In the genomic region with DNA sequence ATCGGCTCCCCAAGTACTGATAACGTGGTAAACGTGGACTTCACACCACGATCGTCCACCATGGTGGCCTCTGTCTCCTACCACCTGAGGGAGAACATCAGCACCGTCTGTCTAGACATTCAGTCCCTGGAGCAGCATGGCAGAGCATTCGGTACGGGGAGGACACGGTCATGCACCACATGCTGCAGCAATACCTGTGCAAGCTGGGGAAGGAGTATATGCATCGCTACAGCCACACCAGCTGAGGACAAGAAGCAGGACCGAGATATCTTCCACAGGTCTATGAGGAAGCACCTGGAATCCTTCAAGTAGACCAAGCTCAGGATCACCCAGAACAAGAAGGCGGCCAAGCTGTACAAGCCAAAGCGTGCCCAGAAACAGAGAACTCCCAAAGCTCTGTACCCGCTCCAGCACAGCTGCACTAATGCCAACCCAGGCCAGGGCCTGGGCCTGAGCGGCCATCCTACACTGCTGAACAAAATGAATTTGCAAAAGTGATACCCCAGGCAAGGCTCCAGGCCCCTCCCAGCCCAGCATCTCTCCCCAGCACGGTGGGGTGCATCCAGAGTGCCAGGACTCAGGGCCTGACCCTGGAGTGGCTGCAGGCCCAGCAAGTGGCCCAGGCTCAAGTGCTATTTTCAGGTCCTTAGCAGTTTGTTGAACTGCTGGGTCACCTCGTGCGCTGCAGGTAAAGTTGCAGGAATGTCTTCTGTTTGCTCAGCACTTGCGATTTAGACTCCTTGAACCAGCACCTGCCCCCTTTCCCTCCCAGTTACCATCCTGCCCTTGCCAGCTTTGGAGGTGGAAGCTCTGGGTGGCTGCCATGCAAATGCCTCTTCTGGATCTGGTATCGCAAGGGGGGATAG, we compare ENCODE assay signal across 1 cellular context.
TF ChIP-seq lines count a peak whose summit lies in the region.

No MANE protein-coding gene starts in this region.

TF ChIP-seq in K562, 482 proteins besides CTCF, POLR2A, EP300 and RAD21 (continued from another document and continues in another):
- TF ChIP-seq, protein P1, sequence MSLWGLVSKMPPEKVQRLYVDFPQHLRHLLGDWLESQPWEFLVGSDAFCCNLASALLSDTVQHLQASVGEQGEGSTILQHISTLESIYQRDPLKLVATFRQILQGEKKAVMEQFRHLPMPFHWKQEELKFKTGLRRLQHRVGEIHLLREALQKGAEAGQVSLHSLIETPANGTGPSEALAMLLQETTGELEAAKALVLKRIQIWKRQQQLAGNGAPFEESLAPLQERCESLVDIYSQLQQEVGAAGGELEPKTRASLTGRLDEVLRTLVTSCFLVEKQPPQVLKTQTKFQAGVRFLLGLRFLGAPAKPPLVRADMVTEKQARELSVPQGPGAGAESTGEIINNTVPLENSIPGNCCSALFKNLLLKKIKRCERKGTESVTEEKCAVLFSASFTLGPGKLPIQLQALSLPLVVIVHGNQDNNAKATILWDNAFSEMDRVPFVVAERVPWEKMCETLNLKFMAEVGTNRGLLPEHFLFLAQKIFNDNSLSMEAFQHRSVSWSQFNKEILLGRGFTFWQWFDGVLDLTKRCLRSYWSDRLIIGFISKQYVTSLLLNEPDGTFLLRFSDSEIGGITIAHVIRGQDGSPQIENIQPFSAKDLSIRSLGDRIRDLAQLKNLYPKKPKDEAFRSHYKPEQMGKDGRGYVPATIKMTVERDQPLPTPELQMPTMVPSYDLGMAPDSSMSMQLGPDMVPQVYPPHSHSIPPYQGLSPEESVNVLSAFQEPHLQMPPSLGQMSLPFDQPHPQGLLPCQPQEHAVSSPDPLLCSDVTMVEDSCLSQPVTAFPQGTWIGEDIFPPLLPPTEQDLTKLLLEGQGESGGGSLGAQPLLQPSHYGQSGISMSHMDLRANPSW (CRISPR knock-in tag; IDR thresholded peaks at IDR 0.05), result peak; percentile 31; the same call in 1 of the 2 replicates
- 0 out of 2 replicates have a peak, but pooled peaks have one; percentile 78 for TF ChIP-seq RFX7 (CRISPR knock-in tag; IDR thresholded peaks at IDR 0.05)
- no peak for TF ChIP-seq SAFB (IDR thresholded peaks at IDR 0.05; ENCODE audit: borderline replicate concordance, low read depth, low read length)
- no peak for TF ChIP-seq KLF13 (tag; IDR thresholded peaks at IDR 0.05; ENCODE audit: borderline replicate concordance, low read depth)
- TF ChIP-seq, protein P2, sequence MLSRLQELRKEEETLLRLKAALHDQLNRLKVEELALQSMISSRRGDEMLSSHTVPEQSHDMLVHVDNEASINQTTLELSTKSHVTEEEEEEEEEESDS (CRISPR knock-in tag; IDR thresholded peaks at IDR 0.05), result no peak
- no peak for TF ChIP-seq RBBP5 (IDR thresholded peaks at IDR 0.05; ENCODE audit: borderline replicate concordance, insufficient read depth, low read length, poor library complexity, severe bottlenecking)
- TF ChIP-seq, protein P3, sequence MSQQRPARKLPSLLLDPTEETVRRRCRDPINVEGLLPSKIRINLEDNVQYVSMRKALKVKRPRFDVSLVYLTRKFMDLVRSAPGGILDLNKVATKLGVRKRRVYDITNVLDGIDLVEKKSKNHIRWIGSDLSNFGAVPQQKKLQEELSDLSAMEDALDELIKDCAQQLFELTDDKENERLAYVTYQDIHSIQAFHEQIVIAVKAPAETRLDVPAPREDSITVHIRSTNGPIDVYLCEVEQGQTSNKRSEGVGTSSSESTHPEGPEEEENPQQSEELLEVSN (IDR thresholded peaks at IDR 0.05; ENCODE audit: borderline replicate concordance in 1 of 2, extremely low read depth in 1 of 2, insufficient read depth in 1 of 2, insufficient read length in 1 of 2, low read depth in 1 of 2, low read length in 1 of 2, poor library complexity in 1 of 2, severe bottlenecking in 1 of 2), result peak in 1 of 2 experiments; percentile 18
- TF ChIP-seq ZNF586 (CRISPR knock-in tag; conservative IDR thresholded peaks at IDR 0.05), result no peak
- no peak for TF ChIP-seq THRAP3 (IDR thresholded peaks at IDR 0.05; ENCODE audit: borderline replicate concordance)
- TF ChIP-seq TRIM24 (IDR thresholded peaks at IDR 0.05), result no peak
- TF ChIP-seq HNRNPUL1 (IDR thresholded peaks at IDR 0.05; ENCODE audit: low read length), result peak; percentile 80; the same call in 1 of the 2 replicates
- TF ChIP-seq, protein P4, sequence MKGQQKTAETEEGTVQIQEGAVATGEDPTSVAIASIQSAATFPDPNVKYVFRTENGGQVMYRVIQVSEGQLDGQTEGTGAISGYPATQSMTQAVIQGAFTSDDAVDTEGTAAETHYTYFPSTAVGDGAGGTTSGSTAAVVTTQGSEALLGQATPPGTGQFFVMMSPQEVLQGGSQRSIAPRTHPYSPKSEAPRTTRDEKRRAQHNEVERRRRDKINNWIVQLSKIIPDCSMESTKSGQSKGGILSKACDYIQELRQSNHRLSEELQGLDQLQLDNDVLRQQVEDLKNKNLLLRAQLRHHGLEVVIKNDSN (CRISPR knock-in tag; IDR thresholded peaks at IDR 0.05), result no peak; the same call in none of the 2 replicates
- TF ChIP-seq ZNF79 (CRISPR knock-in tag; IDR thresholded peaks at IDR 0.05; ENCODE audit: low read depth), result no peak
- no peak for TF ChIP-seq HMG20B (CRISPR knock-in tag; IDR thresholded peaks at IDR 0.05)
- no peak for TF ChIP-seq TOE1 (IDR thresholded peaks at IDR 0.05; ENCODE audit: borderline replicate concordance)
- peak; percentile 90; the same call in 1 of the 2 replicates for TF ChIP-seq TOE1 (CRISPR knock-in tag; IDR thresholded peaks at IDR 0.05; ENCODE audit: borderline replicate concordance, low read depth)
- TF ChIP-seq ZFX (CRISPR knock-in tag; IDR thresholded peaks at IDR 0.05), result peak; percentile 22; the same call in 1 of the 2 replicates
- TF ChIP-seq DDX20 (tag; IDR thresholded peaks at IDR 0.05; ENCODE audit: low read depth), result no peak
- TF ChIP-seq POLR3G (IDR thresholded peaks at IDR 0.05; ENCODE audit: extremely low read depth, insufficient read length, insufficient replicate concordance), result no peak
- TF ChIP-seq RBM15 (IDR thresholded peaks at IDR 0.05; ENCODE audit: insufficient read depth, low read length), result no peak
- peak; percentile 75; the same call in 1 of the 2 replicates for TF ChIP-seq HOXB6 (CRISPR knock-in tag; IDR thresholded peaks at IDR 0.05; ENCODE audit: borderline replicate concordance)
- TF ChIP-seq, protein P5, sequence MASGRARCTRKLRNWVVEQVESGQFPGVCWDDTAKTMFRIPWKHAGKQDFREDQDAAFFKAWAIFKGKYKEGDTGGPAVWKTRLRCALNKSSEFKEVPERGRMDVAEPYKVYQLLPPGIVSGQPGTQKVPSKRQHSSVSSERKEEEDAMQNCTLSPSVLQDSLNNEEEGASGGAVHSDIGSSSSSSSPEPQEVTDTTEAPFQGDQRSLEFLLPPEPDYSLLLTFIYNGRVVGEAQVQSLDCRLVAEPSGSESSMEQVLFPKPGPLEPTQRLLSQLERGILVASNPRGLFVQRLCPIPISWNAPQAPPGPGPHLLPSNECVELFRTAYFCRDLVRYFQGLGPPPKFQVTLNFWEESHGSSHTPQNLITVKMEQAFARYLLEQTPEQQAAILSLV (tag; IDR thresholded peaks at IDR 0.05), result no peak
- TF ChIP-seq, protein P6, sequence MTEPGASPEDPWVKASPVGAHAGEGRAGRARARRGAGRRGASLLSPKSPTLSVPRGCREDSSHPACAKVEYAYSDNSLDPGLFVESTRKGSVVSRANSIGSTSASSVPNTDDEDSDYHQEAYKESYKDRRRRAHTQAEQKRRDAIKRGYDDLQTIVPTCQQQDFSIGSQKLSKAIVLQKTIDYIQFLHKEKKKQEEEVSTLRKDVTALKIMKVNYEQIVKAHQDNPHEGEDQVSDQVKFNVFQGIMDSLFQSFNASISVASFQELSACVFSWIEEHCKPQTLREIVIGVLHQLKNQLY (CRISPR knock-in tag; conservative IDR thresholded peaks at IDR 0.05), result no peak
- no peak for TF ChIP-seq SMARCC2 (IDR thresholded peaks at IDR 0.05; ENCODE audit: low read depth)
- TF ChIP-seq CC2D1A (IDR thresholded peaks at IDR 0.05), result no peak
- no peak for TF ChIP-seq ZNF695 (CRISPR knock-in tag; IDR thresholded peaks at IDR 0.05)
- no peak for TF ChIP-seq TFAM (CRISPR knock-in tag; conservative IDR thresholded peaks at IDR 0.05)
- no peak for TF ChIP-seq NFIX (CRISPR knock-in tag; IDR thresholded peaks at IDR 0.05; ENCODE audit: low read depth)
- TF ChIP-seq, protein P7, sequence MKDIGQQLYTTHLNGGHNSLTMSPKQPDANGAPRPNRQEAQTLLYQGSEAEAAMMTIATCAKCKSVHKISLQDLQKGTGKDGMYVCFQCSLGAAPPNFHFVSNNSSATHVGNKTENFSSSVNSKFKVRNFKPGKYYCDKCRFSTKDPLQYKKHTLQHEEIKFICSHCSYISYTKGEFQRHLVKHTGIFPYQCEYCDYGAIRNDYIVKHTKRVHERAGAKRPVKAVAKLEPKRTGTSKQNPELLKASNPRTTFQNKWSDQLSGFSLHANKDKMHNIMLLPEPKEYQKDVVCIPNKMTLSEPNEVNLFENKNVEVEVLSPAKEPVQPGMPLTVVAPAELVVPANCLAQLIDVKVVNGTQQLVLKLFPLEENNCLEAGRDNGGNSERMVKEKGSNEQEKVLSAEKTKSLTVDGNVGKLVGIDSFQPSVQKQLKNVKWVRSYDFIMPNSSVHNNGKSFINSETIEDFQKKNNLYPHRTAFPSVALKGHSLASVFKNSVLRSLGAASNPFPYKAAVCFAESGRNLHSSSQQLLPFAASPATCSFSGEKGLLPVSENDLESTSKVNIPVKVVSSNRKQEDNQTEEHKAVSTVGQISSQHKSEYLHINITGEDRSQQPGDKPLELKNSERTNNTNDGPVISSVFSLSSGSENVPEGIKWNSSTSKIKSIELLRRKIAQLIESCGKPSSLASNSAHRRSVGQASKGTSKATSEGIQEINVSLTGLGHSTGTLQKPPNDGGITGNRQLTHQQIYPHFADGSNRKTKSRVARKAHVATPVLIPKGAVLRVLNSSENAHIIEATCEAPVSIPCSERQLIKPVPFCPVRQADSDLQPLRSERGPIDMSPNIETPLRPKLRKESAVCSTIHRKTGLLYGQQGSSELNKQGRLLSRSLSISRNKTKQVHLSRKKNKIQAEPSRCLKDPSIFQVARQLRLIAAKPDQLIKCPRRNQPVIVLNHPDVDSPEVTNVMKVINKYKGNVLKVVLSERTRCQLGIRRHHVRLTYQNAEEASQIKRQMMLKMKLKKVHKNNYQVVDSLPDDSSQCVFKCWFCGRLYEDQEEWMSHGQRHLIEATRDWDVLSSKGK (CRISPR knock-in tag; IDR thresholded peaks at IDR 0.05), result no peak
- TF ChIP-seq SIN3A (IDR thresholded peaks at IDR 0.05; ENCODE audit: borderline replicate concordance in 2 of 2, control insufficient read depth in 1 of 2, low read depth in 2 of 2, low read length in 2 of 2), result peak in 1 of 2 experiments; percentile 43; a peak in 1 of 4 replicates
- TF ChIP-seq ZNF282 (CRISPR knock-in tag; IDR thresholded peaks at IDR 0.05), result no peak
- TF ChIP-seq STAT5A (IDR thresholded peaks at IDR 0.05; ENCODE audit: borderline replicate concordance, low read length), result no peak
- TF ChIP-seq SMARCB1 (IDR thresholded peaks at IDR 0.05; ENCODE audit: insufficient read length, low read depth), result no peak
- no peak for TF ChIP-seq COPS2 (conservative IDR thresholded peaks at IDR 0.05)
- no peak for TF ChIP-seq MEF2D (tag; conservative IDR thresholded peaks at IDR 0.05; ENCODE audit: low read depth)
- TF ChIP-seq LCOR (CRISPR knock-in tag; IDR thresholded peaks at IDR 0.05), result no peak
- no peak for TF ChIP-seq ZNF316 (IDR thresholded peaks at IDR 0.05)
- no peak for TF ChIP-seq SMC3 (conservative IDR thresholded peaks at IDR 0.05; ENCODE audit: insufficient read depth, low read depth, low read length)
- TF ChIP-seq, protein P8, sequence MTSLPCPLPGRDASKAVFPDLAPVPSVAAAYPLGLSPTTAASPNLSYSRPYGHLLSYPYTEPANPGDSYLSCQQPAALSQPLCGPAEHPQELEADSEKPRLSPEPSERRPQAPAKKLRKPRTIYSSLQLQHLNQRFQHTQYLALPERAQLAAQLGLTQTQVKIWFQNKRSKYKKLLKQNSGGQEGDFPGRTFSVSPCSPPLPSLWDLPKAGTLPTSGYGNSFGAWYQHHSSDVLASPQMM (CRISPR knock-in tag; IDR thresholded peaks at IDR 0.05), result no peak
- TF ChIP-seq ZNF764 (CRISPR knock-in tag; IDR thresholded peaks at IDR 0.05; ENCODE audit: low read depth), result no peak
- TF ChIP-seq, protein P9, sequence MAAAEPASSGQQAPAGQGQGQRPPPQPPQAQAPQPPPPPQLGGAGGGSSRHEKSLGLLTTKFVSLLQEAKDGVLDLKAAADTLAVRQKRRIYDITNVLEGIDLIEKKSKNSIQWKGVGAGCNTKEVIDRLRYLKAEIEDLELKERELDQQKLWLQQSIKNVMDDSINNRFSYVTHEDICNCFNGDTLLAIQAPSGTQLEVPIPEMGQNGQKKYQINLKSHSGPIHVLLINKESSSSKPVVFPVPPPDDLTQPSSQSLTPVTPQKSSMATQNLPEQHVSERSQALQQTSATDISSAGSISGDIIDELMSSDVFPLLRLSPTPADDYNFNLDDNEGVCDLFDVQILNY (CRISPR knock-in tag; IDR thresholded peaks at IDR 0.05), result peak; percentile 94
- TF ChIP-seq, protein P10, sequence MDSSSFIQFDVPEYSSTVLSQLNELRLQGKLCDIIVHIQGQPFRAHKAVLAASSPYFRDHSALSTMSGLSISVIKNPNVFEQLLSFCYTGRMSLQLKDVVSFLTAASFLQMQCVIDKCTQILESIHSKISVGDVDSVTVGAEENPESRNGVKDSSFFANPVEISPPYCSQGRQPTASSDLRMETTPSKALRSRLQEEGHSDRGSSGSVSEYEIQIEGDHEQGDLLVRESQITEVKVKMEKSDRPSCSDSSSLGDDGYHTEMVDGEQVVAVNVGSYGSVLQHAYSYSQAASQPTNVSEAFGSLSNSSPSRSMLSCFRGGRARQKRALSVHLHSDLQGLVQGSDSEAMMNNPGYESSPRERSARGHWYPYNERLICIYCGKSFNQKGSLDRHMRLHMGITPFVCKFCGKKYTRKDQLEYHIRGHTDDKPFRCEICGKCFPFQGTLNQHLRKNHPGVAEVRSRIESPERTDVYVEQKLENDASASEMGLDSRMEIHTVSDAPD (CRISPR knock-in tag; IDR thresholded peaks at IDR 0.05), result no peak
- TF ChIP-seq CBFB (CRISPR knock-in tag; IDR thresholded peaks at IDR 0.05), result peak; percentile 34; the same call in 1 of the 2 replicates
- TF ChIP-seq, protein P11, sequence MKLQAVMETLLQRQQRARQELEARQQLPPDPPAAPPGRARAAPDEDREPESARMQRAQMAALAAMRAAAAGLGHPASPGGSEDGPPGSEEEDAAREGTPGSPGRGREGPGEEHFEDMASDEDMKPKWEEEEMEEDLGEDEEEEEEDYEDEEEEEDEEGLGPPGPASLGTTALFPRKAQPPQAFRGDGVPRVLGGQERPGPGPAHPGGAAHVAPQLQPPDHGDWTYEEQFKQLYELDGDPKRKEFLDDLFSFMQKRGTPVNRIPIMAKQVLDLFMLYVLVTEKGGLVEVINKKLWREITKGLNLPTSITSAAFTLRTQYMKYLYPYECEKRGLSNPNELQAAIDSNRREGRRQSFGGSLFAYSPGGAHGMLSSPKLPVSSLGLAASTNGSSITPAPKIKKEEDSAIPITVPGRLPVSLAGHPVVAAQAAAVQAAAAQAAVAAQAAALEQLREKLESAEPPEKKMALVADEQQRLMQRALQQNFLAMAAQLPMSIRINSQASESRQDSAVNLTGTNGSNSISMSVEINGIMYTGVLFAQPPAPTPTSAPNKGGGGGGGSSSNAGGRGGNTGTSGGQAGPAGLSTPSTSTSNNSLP (IDR thresholded peaks at IDR 0.05; ENCODE audit: borderline replicate concordance, low read depth, low read length), result no peak
- TF ChIP-seq CTBP1 (IDR thresholded peaks at IDR 0.05; ENCODE audit: borderline replicate concordance), result no peak
- no peak for TF ChIP-seq NFXL1 (CRISPR knock-in tag; IDR thresholded peaks at IDR 0.05)
